In the genomic region with DNA sequence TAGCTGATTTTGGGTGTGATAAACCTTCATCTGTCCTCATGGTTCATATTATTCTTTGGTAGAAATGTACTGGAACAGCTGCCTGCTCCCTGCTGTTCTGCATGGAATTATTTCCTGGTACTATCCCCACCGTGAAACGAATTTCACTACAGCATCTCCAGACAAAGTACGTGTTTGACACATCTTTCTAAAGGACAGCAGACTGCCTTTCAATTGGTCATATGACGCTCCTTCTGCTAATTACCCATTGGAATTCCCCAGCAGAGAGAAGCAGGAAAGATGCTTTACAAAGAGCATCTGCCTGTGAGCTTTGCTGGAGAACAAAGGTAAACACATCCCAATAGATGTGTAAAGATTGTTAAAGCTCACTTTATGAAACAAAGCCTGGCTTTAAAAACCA, we compare ENCODE assay signal across 18 cellular contexts. TPM values are rescaled to one million over a fixed set of nuclear protein-coding genes. Genes with fewer than 3 reads are reported as not detected.
DNase-seq lines count a peak whose midpoint lies in the region; ATAC-seq, FAIRE-seq and TF ChIP-seq lines count a peak whose summit lies in the region.
"Had no signal": no experiment of that assay in that cellular context is flagged by ENCODE, and none has a peak within 500 bp of the region (broad histone marks: within the 10 kb centered on the region; RNA-seq: fewer than 3 reads in every experiment).

No MANE protein-coding gene starts in this region.

- no peaks in the 10 kb centered on the region for H3K79me2 ChIP-seq in GM12878 (ENCODE audit: control insufficient read depth, insufficient read depth, low read length)
- H3K79me2 ChIP-seq in MM.1S (ENCODE audit: low read length): no peaks in the 10 kb centered on the region

- BruUV-seq in GM12878 (replicated peaks; lab: Mats Ljungman, UMichigan): no TSS peak

- no peaks in the 10 kb centered on the region for H3F3A ChIP-seq in MM.1S (ENCODE audit: insufficient read depth, low read length)

- H3K27ac ChIP-seq in GM12878 (ENCODE audit: control insufficient read depth, insufficient read depth) (no peak overlapping the region), brain microvascular endothelial cell (no peak overlapping the region), MM.1S (ENCODE audit: low read length) (no peak overlapping the region)
- H3K27ac ChIP-seq: sigmoid colon, WERI-Rb-1 had no signal

- no peaks in the 10 kb centered on the region for H3K36me3 ChIP-seq in GM12878 (ENCODE audit: control insufficient read depth in 2 of 2, insufficient read depth in 2 of 2, low read length in 1 of 2)
- H3K36me3 ChIP-seq in brain microvascular endothelial cell (replicated peaks): no peaks in the 10 kb centered on the region
- no peaks in the 10 kb centered on the region for H3K36me3 ChIP-seq in MM.1S (replicated peaks; ENCODE audit: insufficient read depth, low read length)
- H3K36me3 ChIP-seq: sigmoid colon, WERI-Rb-1 had no signal

- H3K9me3 ChIP-seq in GM12878 (replicated peaks; ENCODE audit: control insufficient read depth, insufficient read depth, low read length) (no peaks in the 10 kb centered on the region), MM.1S (replicated peaks; ENCODE audit: insufficient read depth, low read length) (no peaks in the 10 kb centered on the region)
- H3K9me3 ChIP-seq: sigmoid colon had no signal

- TF ChIP-seq POLR2A in GM12878 (IDR thresholded peaks at IDR 0.05; ENCODE audit: low read depth, low read length): no peak

- POLR2A ChIA-PET in GM12878 (lab: Charles Lee): no interaction called here

- RAD21 ChIA-PET in GM12878 (lab: Charles Lee; ENCODE audit: unreplicated experiment): no interaction called here

- CTCF ChIA-PET in GM12878 (lab: Yijun Ruan, JAX): interaction anchor here (0.7 kb wide), 1 partner anchor 40 kb away, joined by 3 read pairs; no protein-coding TSS in a partner anchor

- ATAC-seq in GM12878 (peak; percentile 34; the same call in 2 of the 3 replicates), HG02870 (IDR thresholded peaks at IDR 0.05; ENCODE audit: unreplicated experiment) (no peak)
- ATAC-seq: T-cell had no signal

- no peak for TF ChIP-seq CTCF in GM12878 (IDR thresholded peaks at IDR 0.05 in 2 of 3, conservative IDR thresholded peaks at IDR 0.05 in 1 of 3; ENCODE audit: control insufficient read depth in 2 of 3, extremely low read depth in 1 of 3, insufficient read depth in 1 of 3, low read depth in 3 of 3, low read length in 3 of 3)
- no peak for TF ChIP-seq CTCF in brain microvascular endothelial cell (IDR thresholded peaks at IDR 0.05; ENCODE audit: low read depth, low read length, missing control alignments)
- no peak for TF ChIP-seq CTCF in MM.1S (IDR thresholded peaks at IDR 0.05; ENCODE audit: low read length)

- 1% methylated on average over 4 of the region's 4 CpGs for WGBS in GM12878 (ENCODE audit: insufficient coverage, insufficient replicate concordance, low lambda C conversion rate, missing lambda C conversion rate)

- H2AFZ ChIP-seq in GM12878 (ENCODE audit: control insufficient read depth, low read depth, low read length) (no peak overlapping the region), MM.1S (ENCODE audit: low read length) (no peak overlapping the region)

- no peak for TF ChIP-seq RAD21 in GM12878 (IDR thresholded peaks at IDR 0.05; ENCODE audit: insufficient read depth, low read depth, low read length)

- peaks cover 2 to 8% of the 10 kb centered on the region in 2 experiments; a peak in 3 of 4 replicates for H3K27me3 ChIP-seq in GM12878 (replicated peaks in 1 of 2; ENCODE audit: control insufficient read depth in 2 of 2, insufficient read depth in 2 of 2, low read length in 1 of 2)
- no peaks in the 10 kb centered on the region for H3K27me3 ChIP-seq in brain microvascular endothelial cell (replicated peaks)
- no peaks in the 10 kb centered on the region for H3K27me3 ChIP-seq in MM.1S (replicated peaks; ENCODE audit: insufficient read depth, low read length)
- H3K27me3 ChIP-seq: sigmoid colon had no signal

- H3K9ac ChIP-seq in GM12878 (ENCODE audit: control insufficient read depth, insufficient read depth, low read length) (no peak overlapping the region), MM.1S (ENCODE audit: low read length) (no peak overlapping the region)

- no peaks in the 10 kb centered on the region for H3K9me2 ChIP-seq in MM.1S (replicated peaks; ENCODE audit: insufficient read depth, low read length)

- H3K4me1 ChIP-seq in GM12878 (ENCODE audit: control insufficient read depth, insufficient read depth, low read length) (no peaks in the 10 kb centered on the region), MM.1S (ENCODE audit: low read length) (no peaks in the 10 kb centered on the region)

- no peaks in the 10 kb centered on the region for H4K20me1 ChIP-seq in GM12878 (ENCODE audit: control insufficient read depth, insufficient read depth)
- no peaks in the 10 kb centered on the region for H4K20me1 ChIP-seq in MM.1S (ENCODE audit: insufficient read depth, low read length)

- SMC1A ChIA-PET in GM12878 (lab: Charles Lee; ENCODE audit: uncharacterized antibody, unreplicated experiment): interaction anchor here (1.6 kb wide), 1 partner anchor 87 kb away, joined by 4 read pairs; no protein-coding TSS in a partner anchor

- H3K4me3 ChIP-seq in GM12878 (no peak overlapping the region), brain microvascular endothelial cell (ENCODE audit: low read depth, low read length) (no peak overlapping the region), MM.1S (ENCODE audit: low read length) (no peak overlapping the region)
- H3K4me3 ChIP-seq: sigmoid colon had no signal

- intact Hi-C loops in GM12878 (cut with micrococcal nuclease; ENCODE audit: unreplicated experiment): no loop called here

- in situ Hi-C loops in GM12878 (cut with MboI) (no loop called here), brain microvascular endothelial cell (cut with HindIII; ENCODE audit: low pct_ligation_motif_present, low sequenced_read_pairs) (no loop called here)

- H3K4me2 ChIP-seq in GM12878 (ENCODE audit: control insufficient read depth, insufficient read depth) (no peak overlapping the region), MM.1S (ENCODE audit: low read depth, low read length) (no peak overlapping the region)

- no peak for FAIRE-seq in GM12878 (lab: Jason Lieb, UNC)

- no peak for TF ChIP-seq EP300 in GM12878 (IDR thresholded peaks at IDR 0.05; ENCODE audit: borderline replicate concordance in 1 of 2, control insufficient read depth in 1 of 2, low read depth in 2 of 2, low read length in 2 of 2)

- peak; percentile 33 for DNase-seq in A172 (ENCODE audit: low spot score)
- peak; percentile 90 for DNase-seq in DMS53 (lab: John Stamatoyannopoulos, UW)
- peak; percentile 90 for DNase-seq in NCI-H345 treated with DMSO at 0.1 percent for 48 hours (lab: John Stamatoyannopoulos, UW; ENCODE audit: unreplicated experiment)
- no peak for DNase-seq in GM12878 (ENCODE audit: low read depth, low spot score)
- no peak for DNase-seq in brain microvascular endothelial cell
- DNase-seq in MM.1S: no peak
- DNase-seq in occipital lobe (lab: John Stamatoyannopoulos, UW): no peak
- DNase-seq: activated CD4-positive, alpha-beta memory T cell treated with anti-CD3 and anti-CD28 coated beads, Interleukin-2, amount 10 ng/mL, durations not matched to agents 7 days and 5 days; activated T-cell treated with anti-CD3 and anti-CD28 coated beads, Interleukin-2, amount 50 U/mL, for 48 hours; effector CD4-positive, alpha-beta T cell; kidney glomerular epithelial cell; RPMI8226; sigmoid colon; stimulated activated CD4-positive, alpha-beta T cell treated with anti-CD3 and anti-CD28 coated beads, Interleukin-4, amount 100 ng/mL, for 1 hour; T-cell; WERI-Rb-1 had no signal

TF ChIP-seq in GM12878, 131 proteins besides CTCF, POLR2A, EP300 and RAD21 (continues in another document):
- TF ChIP-seq MTA2 (IDR thresholded peaks at IDR 0.05; ENCODE audit: low read depth) (no peak), EZH2 (IDR thresholded peaks at IDR 0.05; ENCODE audit: borderline replicate concordance, control insufficient read depth, low read depth, low read length) (no peak), MYB (IDR thresholded peaks at IDR 0.05; ENCODE audit: borderline replicate concordance, low read depth, low read length) (no peak)
- TF ChIP-seq, protein P1, sequence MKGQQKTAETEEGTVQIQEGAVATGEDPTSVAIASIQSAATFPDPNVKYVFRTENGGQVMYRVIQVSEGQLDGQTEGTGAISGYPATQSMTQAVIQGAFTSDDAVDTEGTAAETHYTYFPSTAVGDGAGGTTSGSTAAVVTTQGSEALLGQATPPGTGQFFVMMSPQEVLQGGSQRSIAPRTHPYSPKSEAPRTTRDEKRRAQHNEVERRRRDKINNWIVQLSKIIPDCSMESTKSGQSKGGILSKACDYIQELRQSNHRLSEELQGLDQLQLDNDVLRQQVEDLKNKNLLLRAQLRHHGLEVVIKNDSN (IDR thresholded peaks at IDR 0.05; ENCODE audit: borderline replicate concordance, extremely low read length, insufficient read depth, low read depth, low read length): no peak

RNA-seq across cellular contexts. Expression of a gene that starts 4.4 kb away (rescaled TPM):
- not detected in 2 replicates for total RNA-seq in A172 (2014; rRNA removed; shearing (Covaris generic))
- not detected in 2 replicates for total RNA-seq in GM12878 (2013; cell fraction: nucleolus; rRNA removed)
- not detected in 2 replicates for total RNA-seq in GM12878 (2014; rRNA removed)
- total RNA-seq in GM12878 (2014; rRNA removed; fragmentation: Illumina TruSeq; extraction: Trizol): not detected in 2 replicates
- total RNA-seq in GM12878 (2021): not detected in 2 replicates
- polyA plus RNA-seq in GM12878 (2011; ENCODE audit: low read depth): not detected
- polyA plus RNA-seq in GM12878 (2011; rRNA removed): 0.19 and 0.62 TPM in 2 replicates
- 0.03 and 0.07 TPM in 2 replicates for polyA plus RNA-seq in GM12878 (2011; cell fraction: cytosol; rRNA removed)
- 0.33 and 0.42 TPM in 2 replicates for polyA plus RNA-seq in GM12878 (2011; cell fraction: nucleus; rRNA removed)
- polyA plus RNA-seq in GM12878 (2012): not detected in 2 replicates
- not detected in 2 replicates for polyA plus RNA-seq in GM12878 (2014; fragmentation: Illumina TruSeq; extraction: Trizol)
- not detected for polyA plus RNA-seq in GM12878 (2014; fragmentation: Nextera tagmentation; extraction: Ambion mirVana)
- polyA plus RNA-seq in GM12878 (2014; rRNA removed): not detected in 2 replicates
- polyA plus RNA-seq in GM12878 (2016; fragmentation: Nextera tagmentation; extraction: Ambion mirVana): not detected
- polyA minus RNA-seq in GM12878 (2011; rRNA and poly(A)+ RNA removed): not detected in 2 replicates
- not detected in 2 replicates for polyA minus RNA-seq in GM12878 (2011; cell fraction: cytosol; rRNA and poly(A)+ RNA removed)
- polyA minus RNA-seq in GM12878 (2011; cell fraction: nucleus; rRNA and poly(A)+ RNA removed): not detected in 2 replicates
- 0.47 TPM for total RNA-seq in occipital lobe
- total RNA-seq: cardiac septum had no signal

Comparison
In these comparisons a context has a peak if more than half of its experiments do, and no peak if none do; other contexts are left out.
1. DNase-seq: peak in A172 (single experiment), DMS53 (single experiment) and NCI-H345 treated with DMSO at 0.1 percent for 48 hours (single experiment); none in GM12878 (single experiment), brain microvascular endothelial cell (single experiment), MM.1S (single experiment) and occipital lobe (single experiment).